In the genomic region with DNA sequence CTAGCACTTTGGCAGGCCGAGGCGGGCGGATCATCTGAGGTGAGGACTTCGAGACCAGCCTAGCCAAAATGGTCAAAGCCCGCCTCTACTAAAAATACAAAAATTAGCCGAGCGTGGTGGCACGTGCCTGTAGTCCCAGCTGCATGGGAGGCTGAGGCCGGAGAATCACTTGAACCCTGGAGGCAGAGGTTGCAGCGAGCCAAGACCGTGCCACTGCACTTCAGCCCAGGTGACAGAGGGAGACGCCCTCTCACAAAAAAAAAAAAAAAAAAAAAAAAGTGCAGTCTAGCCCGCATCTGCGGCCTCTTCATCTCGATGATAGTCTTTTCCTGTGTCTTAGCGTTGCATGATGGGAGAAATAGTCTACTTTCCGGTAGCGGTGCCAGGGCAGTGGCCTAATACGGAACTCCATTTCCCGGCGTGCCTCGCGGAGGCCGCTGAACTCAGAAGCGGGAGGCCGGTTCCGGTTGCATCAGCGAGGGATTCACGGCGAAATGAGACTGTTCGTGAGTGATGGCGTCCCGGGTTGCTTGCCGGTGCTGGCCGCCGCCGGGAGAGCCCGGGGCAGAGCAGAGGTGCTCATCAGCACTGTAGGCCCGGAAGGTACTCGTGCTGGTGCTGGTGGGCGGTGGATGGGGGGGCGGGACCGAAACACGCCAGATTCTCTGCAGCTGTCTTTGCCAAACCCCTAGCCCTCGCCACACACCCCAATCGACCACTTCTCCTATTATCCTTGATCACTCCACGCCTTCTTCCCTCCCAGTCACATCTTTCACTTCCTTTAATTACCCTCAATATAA, we compare ENCODE assay signal across 1 cellular context.
A peak's percentile ranks its signal among the peaks of the same experiment; 100 is the strongest.
TF ChIP-seq lines count a peak whose summit lies in the region.

MARS1 (plus strand) TSS at position 472 of the 800 bp plus-strand sequence; CDS start at position 495, 23 bp downstream.

TF ChIP-seq in K562, 482 proteins besides CTCF, POLR2A, EP300 and RAD21 (continued from another document and continues in another):
- TF ChIP-seq, protein P1, sequence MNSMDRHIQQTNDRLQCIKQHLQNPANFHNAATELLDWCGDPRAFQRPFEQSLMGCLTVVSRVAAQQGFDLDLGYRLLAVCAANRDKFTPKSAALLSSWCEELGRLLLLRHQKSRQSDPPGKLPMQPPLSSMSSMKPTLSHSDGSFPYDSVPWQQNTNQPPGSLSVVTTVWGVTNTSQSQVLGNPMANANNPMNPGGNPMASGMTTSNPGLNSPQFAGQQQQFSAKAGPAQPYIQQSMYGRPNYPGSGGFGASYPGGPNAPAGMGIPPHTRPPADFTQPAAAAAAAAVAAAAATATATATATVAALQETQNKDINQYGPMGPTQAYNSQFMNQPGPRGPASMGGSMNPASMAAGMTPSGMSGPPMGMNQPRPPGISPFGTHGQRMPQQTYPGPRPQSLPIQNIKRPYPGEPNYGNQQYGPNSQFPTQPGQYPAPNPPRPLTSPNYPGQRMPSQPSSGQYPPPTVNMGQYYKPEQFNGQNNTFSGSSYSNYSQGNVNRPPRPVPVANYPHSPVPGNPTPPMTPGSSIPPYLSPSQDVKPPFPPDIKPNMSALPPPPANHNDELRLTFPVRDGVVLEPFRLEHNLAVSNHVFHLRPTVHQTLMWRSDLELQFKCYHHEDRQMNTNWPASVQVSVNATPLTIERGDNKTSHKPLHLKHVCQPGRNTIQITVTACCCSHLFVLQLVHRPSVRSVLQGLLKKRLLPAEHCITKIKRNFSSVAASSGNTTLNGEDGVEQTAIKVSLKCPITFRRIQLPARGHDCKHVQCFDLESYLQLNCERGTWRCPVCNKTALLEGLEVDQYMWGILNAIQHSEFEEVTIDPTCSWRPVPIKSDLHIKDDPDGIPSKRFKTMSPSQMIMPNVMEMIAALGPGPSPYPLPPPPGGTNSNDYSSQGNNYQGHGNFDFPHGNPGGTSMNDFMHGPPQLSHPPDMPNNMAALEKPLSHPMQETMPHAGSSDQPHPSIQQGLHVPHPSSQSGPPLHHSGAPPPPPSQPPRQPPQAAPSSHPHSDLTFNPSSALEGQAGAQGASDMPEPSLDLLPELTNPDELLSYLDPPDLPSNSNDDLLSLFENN (IDR thresholded peaks at IDR 0.05; ENCODE audit: low read depth in 2 of 2, low read length in 2 of 2), result no peak; a peak in 1 of 4 replicates
- no peak for TF ChIP-seq POLR3A (IDR thresholded peaks at IDR 0.05; ENCODE audit: borderline replicate concordance, extremely low read depth, insufficient read depth, insufficient read length)
- no peak for TF ChIP-seq WHSC1 (IDR thresholded peaks at IDR 0.05; ENCODE audit: low read length)
- TF ChIP-seq ZNF79 (CRISPR knock-in tag; IDR thresholded peaks at IDR 0.05; ENCODE audit: low read depth), result no peak
- no peak for TF ChIP-seq ZBTB7A (IDR thresholded peaks at IDR 0.05; ENCODE audit: borderline replicate concordance, control insufficient read depth, low read depth, low read length)
- no peak for TF ChIP-seq ZNF717 (CRISPR knock-in tag; IDR thresholded peaks at IDR 0.05)
- TF ChIP-seq, protein P2, sequence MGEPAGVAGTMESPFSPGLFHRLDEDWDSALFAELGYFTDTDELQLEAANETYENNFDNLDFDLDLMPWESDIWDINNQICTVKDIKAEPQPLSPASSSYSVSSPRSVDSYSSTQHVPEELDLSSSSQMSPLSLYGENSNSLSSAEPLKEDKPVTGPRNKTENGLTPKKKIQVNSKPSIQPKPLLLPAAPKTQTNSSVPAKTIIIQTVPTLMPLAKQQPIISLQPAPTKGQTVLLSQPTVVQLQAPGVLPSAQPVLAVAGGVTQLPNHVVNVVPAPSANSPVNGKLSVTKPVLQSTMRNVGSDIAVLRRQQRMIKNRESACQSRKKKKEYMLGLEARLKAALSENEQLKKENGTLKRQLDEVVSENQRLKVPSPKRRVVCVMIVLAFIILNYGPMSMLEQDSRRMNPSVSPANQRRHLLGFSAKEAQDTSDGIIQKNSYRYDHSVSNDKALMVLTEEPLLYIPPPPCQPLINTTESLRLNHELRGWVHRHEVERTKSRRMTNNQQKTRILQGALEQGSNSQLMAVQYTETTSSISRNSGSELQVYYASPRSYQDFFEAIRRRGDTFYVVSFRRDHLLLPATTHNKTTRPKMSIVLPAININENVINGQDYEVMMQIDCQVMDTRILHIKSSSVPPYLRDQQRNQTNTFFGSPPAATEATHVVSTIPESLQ (CRISPR knock-in tag; IDR thresholded peaks at IDR 0.05), result no peak
- TF ChIP-seq E4F1 (CRISPR knock-in tag; IDR thresholded peaks at IDR 0.05; ENCODE audit: borderline replicate concordance), result no peak
- no peak for TF ChIP-seq FUS (optimal IDR thresholded peaks at IDR 0.05; ENCODE audit: low read depth, low read length)
- TF ChIP-seq HNRNPL (IDR thresholded peaks at IDR 0.05; ENCODE audit: low read depth, low read length), result no peak
- TF ChIP-seq SLC30A9 (CRISPR knock-in tag; IDR thresholded peaks at IDR 0.05), result no peak
- TF ChIP-seq, protein P3, sequence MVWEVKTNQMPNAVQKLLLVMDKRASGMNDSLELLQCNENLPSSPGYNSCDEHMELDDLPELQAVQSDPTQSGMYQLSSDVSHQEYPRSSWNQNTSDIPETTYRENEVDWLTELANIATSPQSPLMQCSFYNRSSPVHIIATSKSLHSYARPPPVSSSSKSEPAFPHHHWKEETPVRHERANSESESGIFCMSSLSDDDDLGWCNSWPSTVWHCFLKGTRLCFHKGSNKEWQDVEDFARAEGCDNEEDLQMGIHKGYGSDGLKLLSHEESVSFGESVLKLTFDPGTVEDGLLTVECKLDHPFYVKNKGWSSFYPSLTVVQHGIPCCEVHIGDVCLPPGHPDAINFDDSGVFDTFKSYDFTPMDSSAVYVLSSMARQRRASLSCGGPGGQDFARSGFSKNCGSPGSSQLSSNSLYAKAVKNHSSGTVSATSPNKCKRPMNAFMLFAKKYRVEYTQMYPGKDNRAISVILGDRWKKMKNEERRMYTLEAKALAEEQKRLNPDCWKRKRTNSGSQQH (CRISPR knock-in tag; IDR thresholded peaks at IDR 0.05), result no peak
- 0 out of 2 replicates have a peak, but pooled peaks have one; percentile 27 for TF ChIP-seq RNF2 (IDR thresholded peaks at IDR 0.05)
- TF ChIP-seq NFATC3 (IDR thresholded peaks at IDR 0.05), result no peak
- TF ChIP-seq DMBX1 (CRISPR knock-in tag; IDR thresholded peaks at IDR 0.05; ENCODE audit: borderline replicate concordance), result peak; percentile 40; the same call in 1 of the 2 replicates
- TF ChIP-seq SREBF2 (CRISPR knock-in tag; IDR thresholded peaks at IDR 0.05), result no peak
- no peak; the same call in 1 of the 2 replicates for TF ChIP-seq ZBTB33 (CRISPR knock-in tag; IDR thresholded peaks at IDR 0.05)
- peak; percentile 74 for TF ChIP-seq MBD2 (IDR thresholded peaks at IDR 0.05; ENCODE audit: borderline replicate concordance, low read depth)
- TF ChIP-seq SMARCC2 (IDR thresholded peaks at IDR 0.05; ENCODE audit: low read depth), result no peak
- TF ChIP-seq TAF9B (IDR thresholded peaks at IDR 0.05; ENCODE audit: partially characterized antibody), result peak; percentile 53
- TF ChIP-seq ZNF354B (CRISPR knock-in tag; IDR thresholded peaks at IDR 0.05), result no peak
- no peak for TF ChIP-seq CCAR2 (IDR thresholded peaks at IDR 0.05; ENCODE audit: low read depth, low read length)
- TF ChIP-seq HMG20B (CRISPR knock-in tag; IDR thresholded peaks at IDR 0.05), result no peak
- no peak for TF ChIP-seq TEAD4 (IDR thresholded peaks at IDR 0.05; ENCODE audit: low read length)
- no peak for TF ChIP-seq TEAD4 (CRISPR knock-in tag; IDR thresholded peaks at IDR 0.05; ENCODE audit: borderline replicate concordance)
- no peak for TF ChIP-seq ZNF197 (CRISPR knock-in tag; IDR thresholded peaks at IDR 0.05; ENCODE audit: low read depth)
- TF ChIP-seq, protein P4, sequence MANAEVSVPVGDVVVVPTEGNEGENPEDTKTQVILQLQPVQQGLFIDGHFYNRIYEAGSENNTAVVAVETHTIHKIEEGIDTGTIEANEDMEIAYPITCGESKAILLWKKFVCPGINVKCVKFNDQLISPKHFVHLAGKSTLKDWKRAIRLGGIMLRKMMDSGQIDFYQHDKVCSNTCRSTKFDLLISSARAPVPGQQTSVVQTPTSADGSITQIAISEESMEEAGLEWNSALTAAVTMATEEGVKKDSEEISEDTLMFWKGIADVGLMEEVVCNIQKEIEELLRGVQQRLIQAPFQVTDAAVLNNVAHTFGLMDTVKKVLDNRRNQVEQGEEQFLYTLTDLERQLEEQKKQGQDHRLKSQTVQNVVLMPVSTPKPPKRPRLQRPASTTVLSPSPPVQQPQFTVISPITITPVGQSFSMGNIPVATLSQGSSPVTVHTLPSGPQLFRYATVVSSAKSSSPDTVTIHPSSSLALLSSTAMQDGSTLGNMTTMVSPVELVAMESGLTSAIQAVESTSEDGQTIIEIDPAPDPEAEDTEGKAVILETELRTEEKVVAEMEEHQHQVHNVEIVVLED (CRISPR knock-in tag; IDR thresholded peaks at IDR 0.05), result peak; percentile 30; the same call in 1 of the 2 replicates
- TF ChIP-seq FOXJ3 (CRISPR knock-in tag; IDR thresholded peaks at IDR 0.05), result no peak
- no peak for TF ChIP-seq MXD1 (CRISPR knock-in tag; IDR thresholded peaks at IDR 0.05; ENCODE audit: borderline replicate concordance, poor library complexity, severe bottlenecking)
- peak; percentile 87 for TF ChIP-seq RBBP5 (IDR thresholded peaks at IDR 0.05; ENCODE audit: borderline replicate concordance, insufficient read depth, low read length, poor library complexity, severe bottlenecking)
- no peak for TF ChIP-seq ZNF586 (CRISPR knock-in tag; conservative IDR thresholded peaks at IDR 0.05)
- no peak for TF ChIP-seq NCOA1 (IDR thresholded peaks at IDR 0.05; ENCODE audit: low read depth)
- TF ChIP-seq SRSF7 (optimal IDR thresholded peaks at IDR 0.05; ENCODE audit: low read depth, low read length), result no peak
- TF ChIP-seq MCM5 (IDR thresholded peaks at IDR 0.05; ENCODE audit: low read depth), result no peak
- TF ChIP-seq AFF1 (IDR thresholded peaks at IDR 0.05; ENCODE audit: low read depth in 1 of 2, partially characterized antibody in 2 of 2), result peak in 1 of 2 experiments; percentile 97
- no peak for TF ChIP-seq BDP1 (IDR thresholded peaks at IDR 0.05; ENCODE audit: insufficient read depth, insufficient read length)
- no peak for TF ChIP-seq GATA2 (CRISPR knock-in tag; IDR thresholded peaks at IDR 0.05)
- TF ChIP-seq SMAD2 (IDR thresholded peaks at IDR 0.05; ENCODE audit: low read depth, low read length), result no peak
- no peak for TF ChIP-seq RBM15 (IDR thresholded peaks at IDR 0.05; ENCODE audit: insufficient read depth, low read length)
- TF ChIP-seq ZNF778 (CRISPR knock-in tag; IDR thresholded peaks at IDR 0.05), result no peak
- no peak for TF ChIP-seq FOXP1 (CRISPR knock-in tag; IDR thresholded peaks at IDR 0.05)
